In the genomic region with DNA sequence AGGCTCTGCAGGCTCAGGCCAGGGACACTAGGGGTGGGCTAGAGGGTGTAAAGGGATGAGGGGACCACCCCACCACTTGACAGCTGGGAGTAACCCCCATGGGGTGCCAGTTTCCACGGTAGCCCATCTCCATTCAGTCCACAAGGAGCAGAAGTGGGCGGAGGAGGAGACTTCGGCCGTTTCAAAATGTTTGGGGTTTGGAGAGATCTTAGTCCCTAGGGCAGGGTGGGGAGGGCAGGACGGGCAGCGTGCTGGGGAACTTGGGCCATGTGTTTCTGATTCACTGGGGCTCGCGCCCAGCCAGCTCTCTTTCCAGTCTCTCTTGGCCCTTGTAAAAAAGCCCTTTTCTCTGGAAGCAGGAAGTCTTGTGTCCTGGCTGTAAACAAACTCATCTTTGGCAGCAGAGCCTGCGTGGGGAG, we compare ENCODE assay signal across 8 cellular contexts. TPM values are rescaled to one million over a fixed set of nuclear protein-coding genes. Genes with fewer than 3 reads are reported as not detected.
A peak's percentile ranks its signal among the peaks of the same experiment; 100 is the strongest.
DNase-seq lines count a peak whose midpoint lies in the region; ATAC-seq and TF ChIP-seq lines count a peak whose summit lies in the region.

No MANE protein-coding gene starts in this region.

- CTCF ChIA-PET in activated CD4-positive, alpha-beta memory T cell treated with anti-CD3 and anti-CD28 coated beads for 36 hours (lab: Charles Lee) = interaction anchor here (1.7 to 1.9 kb wide), 3 partner anchors 10 to 94 kb away, joined by 3 to 12 read pairs (median 8); partner anchors contain the start of gene PRCD

- H3K27me3 ChIP-seq in BLaER1 = no peaks in the 10 kb centered on the region

- POLR2A ChIA-PET in activated CD4-positive, alpha-beta memory T cell treated with anti-CD3 and anti-CD28 coated beads for 36 hours (lab: Charles Lee) = interaction anchor here (0.5 to 0.7 kb wide), 2 partner anchors 259 to 890 kb away, joined by 3 read pairs; no protein-coding TSS in a partner anchor

- peaks cover 77% of the 10 kb centered on the region for H3K4me1 ChIP-seq in BLaER1

- H3K27ac Mint-ChIP-seq in osteocyte (ENCODE audit: unreplicated experiment) = peak overlapping the region; percentile 98
- no peak overlapping the region for H3K27ac Mint-ChIP-seq in activated CD4-positive, alpha-beta memory T cell treated with anti-CD3 and anti-CD28 coated beads for 36 hours

- H3K4me2 ChIP-seq in BLaER1 = peak overlapping the region; percentile 95

- ATAC-seq in HG03139 (IDR thresholded peaks at IDR 0.05; ENCODE audit: unreplicated experiment) = no peak

- no peaks in the 10 kb centered on the region for H3K9me3 Mint-ChIP-seq in osteocyte (ENCODE audit: unreplicated experiment)
- no peaks in the 10 kb centered on the region for H3K9me3 Mint-ChIP-seq in activated CD4-positive, alpha-beta memory T cell treated with anti-CD3 and anti-CD28 coated beads for 36 hours

- H4K20me1 ChIP-seq in BLaER1 = no peaks in the 10 kb centered on the region

- no peaks in the 10 kb centered on the region for H3K36me3 Mint-ChIP-seq in osteocyte (ENCODE audit: unreplicated experiment)
- H3K36me3 Mint-ChIP-seq in activated CD4-positive, alpha-beta memory T cell treated with anti-CD3 and anti-CD28 coated beads for 36 hours = no peaks in the 10 kb centered on the region

- intact Hi-C loops in activated CD4-positive, alpha-beta memory T cell treated with anti-CD3 and anti-CD28 coated beads for 36 hours (cut with micrococcal nuclease) = no loop called here

- H3K27ac ChIP-seq in BLaER1 = peak overlapping the region; percentile 85

- no peaks in the 10 kb centered on the region for H3K9me3 ChIP-seq in BLaER1

- DNase-seq in RPMI7951 (ENCODE audit: low read depth) (peak; percentile 91), fibroblast of peridontal ligament (ENCODE audit: extremely low read depth) (peak; percentile 97), osteocyte (ENCODE audit: extremely low spot score, unreplicated experiment) (no peak), SKM-1 (lab: John Stamatoyannopoulos, UW; ENCODE audit: unreplicated experiment) (no peak), activated gamma-delta T cell (lab: John Stamatoyannopoulos, UW) (no peak)
- DNase-seq in activated CD4-positive, alpha-beta memory T cell treated with anti-CD3 and anti-CD28 coated beads for 36 hours = no peak

- H3K27me3 Mint-ChIP-seq in osteocyte (ENCODE audit: unreplicated experiment) = no peaks in the 10 kb centered on the region
- H3K27me3 Mint-ChIP-seq in activated CD4-positive, alpha-beta memory T cell treated with anti-CD3 and anti-CD28 coated beads for 36 hours = no peaks in the 10 kb centered on the region

- no peaks in the 10 kb centered on the region for H3K36me3 ChIP-seq in BLaER1

- H3K4me3 ChIP-seq in BLaER1 = peak overlapping the region; percentile 33; the same call in 1 of the 2 replicates

- no peak for TF ChIP-seq CTCF in osteocyte (IDR thresholded peaks at IDR 0.05)

- peak overlapping the region; percentile 63 for H3K9ac ChIP-seq in BLaER1

- peaks cover 61% of the 10 kb centered on the region for H3K4me1 Mint-ChIP-seq in osteocyte (ENCODE audit: unreplicated experiment)
- H3K4me1 Mint-ChIP-seq in activated CD4-positive, alpha-beta memory T cell treated with anti-CD3 and anti-CD28 coated beads for 36 hours (ENCODE audit: low read depth) = peaks cover 11% of the 10 kb centered on the region

- H3K4me3 Mint-ChIP-seq in osteocyte (ENCODE audit: unreplicated experiment) = no peak overlapping the region
- no peak overlapping the region for H3K4me3 Mint-ChIP-seq in activated CD4-positive, alpha-beta memory T cell treated with anti-CD3 and anti-CD28 coated beads for 36 hours

RNA-seq across cellular contexts. Expression of gene CYGB, which starts 8.3 kb away (rescaled TPM):
- 1.1 and 2.0 TPM in 2 replicates for total RNA-seq in RPMI7951 (2014; rRNA removed; shearing (Covaris generic))
- 8.6 and 9.1 TPM in 2 replicates for total RNA-seq in osteocyte
- total RNA-seq in activated CD4-positive, alpha-beta memory T cell treated with anti-CD3 and anti-CD28 coated beads for 36 hours = not detected

RNA-seq across cellular contexts. Expression of gene PRCD, which starts 10.6 kb away (rescaled TPM):
- under 0.01 and 0.48 TPM in 2 replicates for total RNA-seq in RPMI7951 (2014; rRNA removed; shearing (Covaris generic))
- 1.3 and 1.4 TPM in 2 replicates for total RNA-seq in osteocyte
- not detected for total RNA-seq in activated CD4-positive, alpha-beta memory T cell treated with anti-CD3 and anti-CD28 coated beads for 36 hours

RNA-seq across cellular contexts. Expression of gene RHBDF2, which starts 28.0 kb away (rescaled TPM):
- total RNA-seq in RPMI7951 (2014; rRNA removed; shearing (Covaris generic)) = 22.6 and 24.0 TPM in 2 replicates
- total RNA-seq in osteocyte = 14.5 and 17.5 TPM in 2 replicates
- 10 to 100 TPM; 28.9 to 30.0 TPM for total RNA-seq in activated CD4-positive, alpha-beta memory T cell treated with anti-CD3 and anti-CD28 coated beads for 36 hours

RNA-seq across cellular contexts. Expression of gene ST6GALNAC2, which starts 56.4 kb away (rescaled TPM):
- total RNA-seq in RPMI7951 (2014; rRNA removed; shearing (Covaris generic)) = 10.7 and 11.4 TPM in 2 replicates
- 1.9 and 3.3 TPM in 2 replicates for total RNA-seq in osteocyte
- under 1 TPM; 0.19 to 0.51 TPM for total RNA-seq in activated CD4-positive, alpha-beta memory T cell treated with anti-CD3 and anti-CD28 coated beads for 36 hours

Comparison
In these comparisons a context has a peak if more than half of its experiments do, and no peak if none do; other contexts are left out.
1. DNase-seq: peak in RPMI7951 (single experiment) and fibroblast of peridontal ligament (single experiment); none in osteocyte (single experiment), activated CD4-positive, alpha-beta memory T cell treated with anti-CD3 and anti-CD28 coated beads for 36 hours (single experiment), SKM-1 (single experiment) and activated gamma-delta T cell (single experiment).